1 cellular context compared by ENCODE assay signal in genomic region chr12:96046543-96047137, GRCh38.
TF ChIP-seq lines count a peak whose summit lies in the region.

No MANE protein-coding gene starts in this region.

TF ChIP-seq in HCT116, 20 proteins besides CTCF, POLR2A, EP300 and RAD21 (continued from another document):
- TF ChIP-seq EGR1 (IDR thresholded peaks at IDR 0.05; ENCODE audit: low read depth) (no peak), CBX3 (IDR thresholded peaks at IDR 0.05; ENCODE audit: low read depth) (no peak), ELF1 (IDR thresholded peaks at IDR 0.05; ENCODE audit: borderline replicate concordance, low read depth) (no peak), REST (IDR thresholded peaks at IDR 0.05; ENCODE audit: low read depth) (no peak), SIN3A (IDR thresholded peaks at IDR 0.05; ENCODE audit: low read depth) (no peak), FOSL1 (IDR thresholded peaks at IDR 0.05; ENCODE audit: low read depth) (no peak), CEBPB (IDR thresholded peaks at IDR 0.05; ENCODE audit: low read depth) (no peak), ZNF274 (IDR thresholded peaks at IDR 0.05; ENCODE audit: low read depth, low read length) (no peak), EZH2 (IDR thresholded peaks at IDR 0.05) (no peak), ATF3 (IDR thresholded peaks at IDR 0.05) (no peak), JUND (IDR thresholded peaks at IDR 0.05) (no peak)
TF ChIP-seq in HCT116: peak in this region for 0.
